ENCODE assay signal across 1 cellular context in genomic region chr11:16924826-16925494, GRCh38.
TF ChIP-seq lines count a peak whose summit lies in the region.

No MANE protein-coding gene starts in this region.

TF ChIP-seq in HepG2, 621 proteins besides CTCF, POLR2A, EP300 and RAD21 (continued from another document and continues in another):
- no peak for TF ChIP-seq TERF1 (CRISPR knock-in tag; IDR thresholded peaks at IDR 0.05)
- TF ChIP-seq ARNT (IDR thresholded peaks at IDR 0.05) = no peak
- no peak for TF ChIP-seq LCORL (IDR thresholded peaks at IDR 0.05)
- TF ChIP-seq LCORL (CRISPR knock-in tag; IDR thresholded peaks at IDR 0.05) = peak; percentile 41; the same call in 1 of the 2 replicates
- no peak; the same call in 2 of the 3 replicates for TF ChIP-seq MXI1 (IDR thresholded peaks at IDR 0.05; ENCODE audit: borderline replicate concordance, low read depth, low read length)
- no peak for TF ChIP-seq DNMT3B (CRISPR knock-in tag; conservative IDR thresholded peaks at IDR 0.05)
- no peak for TF ChIP-seq ZFY (CRISPR knock-in tag; IDR thresholded peaks at IDR 0.05)
- no peak for TF ChIP-seq ZNF556 (CRISPR knock-in tag; IDR thresholded peaks at IDR 0.05; ENCODE audit: borderline replicate concordance)
- TF ChIP-seq ZNF883 (CRISPR knock-in tag; IDR thresholded peaks at IDR 0.05; ENCODE audit: not compliant biosample characterization) = no peak
- no peak for TF ChIP-seq ELF1 (CRISPR knock-in tag; IDR thresholded peaks at IDR 0.05)
- TF ChIP-seq ZNF678 (CRISPR knock-in tag; IDR thresholded peaks at IDR 0.05) = no peak
- no peak for TF ChIP-seq ZNF615 (CRISPR knock-in tag; IDR thresholded peaks at IDR 0.05; ENCODE audit: borderline replicate concordance)
- no peak for TF ChIP-seq FIP1L1 (IDR thresholded peaks at IDR 0.05; ENCODE audit: borderline replicate concordance, insufficient read depth, low read depth, low read length)
- TF ChIP-seq IKZF5 (CRISPR knock-in tag; IDR thresholded peaks at IDR 0.05) = no peak
- TF ChIP-seq, protein P1, sequence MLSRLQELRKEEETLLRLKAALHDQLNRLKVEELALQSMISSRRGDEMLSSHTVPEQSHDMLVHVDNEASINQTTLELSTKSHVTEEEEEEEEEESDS (CRISPR knock-in tag; IDR thresholded peaks at IDR 0.05; ENCODE audit: borderline replicate concordance) = no peak
- TF ChIP-seq ZNF558 (CRISPR knock-in tag; IDR thresholded peaks at IDR 0.05; ENCODE audit: borderline replicate concordance) = no peak
- TF ChIP-seq NONO (IDR thresholded peaks at IDR 0.05) = no peak
- TF ChIP-seq NONO (CRISPR knock-in tag; conservative IDR thresholded peaks at IDR 0.05) = no peak
- TF ChIP-seq FOSL2 (CRISPR knock-in tag; IDR thresholded peaks at IDR 0.05) = peak; percentile 38; the same call in 1 of the 2 replicates
- no peak; the same call in 1 of the 2 replicates for TF ChIP-seq GZF1 (CRISPR knock-in tag; IDR thresholded peaks at IDR 0.05)
- TF ChIP-seq ZFP1 (CRISPR knock-in tag; IDR thresholded peaks at IDR 0.05) = no peak
- no peak for TF ChIP-seq ZFAT (CRISPR knock-in tag; conservative IDR thresholded peaks at IDR 0.05)
- TF ChIP-seq CHD2 (IDR thresholded peaks at IDR 0.05; ENCODE audit: low read depth, low read length) = no peak
- TF ChIP-seq MZF1 (CRISPR knock-in tag; IDR thresholded peaks at IDR 0.05; ENCODE audit: borderline replicate concordance) = no peak
- no peak for TF ChIP-seq TIGD3 (CRISPR knock-in tag; IDR thresholded peaks at IDR 0.05; ENCODE audit: borderline replicate concordance)
- TF ChIP-seq GATAD2A (CRISPR knock-in tag; IDR thresholded peaks at IDR 0.05) = peak; percentile 20; the same call in 1 of the 2 replicates
- TF ChIP-seq THAP11 (CRISPR knock-in tag; IDR thresholded peaks at IDR 0.05) = 0 out of 2 replicates have a peak, but pooled peaks have one; percentile 17
- TF ChIP-seq, protein P2, sequence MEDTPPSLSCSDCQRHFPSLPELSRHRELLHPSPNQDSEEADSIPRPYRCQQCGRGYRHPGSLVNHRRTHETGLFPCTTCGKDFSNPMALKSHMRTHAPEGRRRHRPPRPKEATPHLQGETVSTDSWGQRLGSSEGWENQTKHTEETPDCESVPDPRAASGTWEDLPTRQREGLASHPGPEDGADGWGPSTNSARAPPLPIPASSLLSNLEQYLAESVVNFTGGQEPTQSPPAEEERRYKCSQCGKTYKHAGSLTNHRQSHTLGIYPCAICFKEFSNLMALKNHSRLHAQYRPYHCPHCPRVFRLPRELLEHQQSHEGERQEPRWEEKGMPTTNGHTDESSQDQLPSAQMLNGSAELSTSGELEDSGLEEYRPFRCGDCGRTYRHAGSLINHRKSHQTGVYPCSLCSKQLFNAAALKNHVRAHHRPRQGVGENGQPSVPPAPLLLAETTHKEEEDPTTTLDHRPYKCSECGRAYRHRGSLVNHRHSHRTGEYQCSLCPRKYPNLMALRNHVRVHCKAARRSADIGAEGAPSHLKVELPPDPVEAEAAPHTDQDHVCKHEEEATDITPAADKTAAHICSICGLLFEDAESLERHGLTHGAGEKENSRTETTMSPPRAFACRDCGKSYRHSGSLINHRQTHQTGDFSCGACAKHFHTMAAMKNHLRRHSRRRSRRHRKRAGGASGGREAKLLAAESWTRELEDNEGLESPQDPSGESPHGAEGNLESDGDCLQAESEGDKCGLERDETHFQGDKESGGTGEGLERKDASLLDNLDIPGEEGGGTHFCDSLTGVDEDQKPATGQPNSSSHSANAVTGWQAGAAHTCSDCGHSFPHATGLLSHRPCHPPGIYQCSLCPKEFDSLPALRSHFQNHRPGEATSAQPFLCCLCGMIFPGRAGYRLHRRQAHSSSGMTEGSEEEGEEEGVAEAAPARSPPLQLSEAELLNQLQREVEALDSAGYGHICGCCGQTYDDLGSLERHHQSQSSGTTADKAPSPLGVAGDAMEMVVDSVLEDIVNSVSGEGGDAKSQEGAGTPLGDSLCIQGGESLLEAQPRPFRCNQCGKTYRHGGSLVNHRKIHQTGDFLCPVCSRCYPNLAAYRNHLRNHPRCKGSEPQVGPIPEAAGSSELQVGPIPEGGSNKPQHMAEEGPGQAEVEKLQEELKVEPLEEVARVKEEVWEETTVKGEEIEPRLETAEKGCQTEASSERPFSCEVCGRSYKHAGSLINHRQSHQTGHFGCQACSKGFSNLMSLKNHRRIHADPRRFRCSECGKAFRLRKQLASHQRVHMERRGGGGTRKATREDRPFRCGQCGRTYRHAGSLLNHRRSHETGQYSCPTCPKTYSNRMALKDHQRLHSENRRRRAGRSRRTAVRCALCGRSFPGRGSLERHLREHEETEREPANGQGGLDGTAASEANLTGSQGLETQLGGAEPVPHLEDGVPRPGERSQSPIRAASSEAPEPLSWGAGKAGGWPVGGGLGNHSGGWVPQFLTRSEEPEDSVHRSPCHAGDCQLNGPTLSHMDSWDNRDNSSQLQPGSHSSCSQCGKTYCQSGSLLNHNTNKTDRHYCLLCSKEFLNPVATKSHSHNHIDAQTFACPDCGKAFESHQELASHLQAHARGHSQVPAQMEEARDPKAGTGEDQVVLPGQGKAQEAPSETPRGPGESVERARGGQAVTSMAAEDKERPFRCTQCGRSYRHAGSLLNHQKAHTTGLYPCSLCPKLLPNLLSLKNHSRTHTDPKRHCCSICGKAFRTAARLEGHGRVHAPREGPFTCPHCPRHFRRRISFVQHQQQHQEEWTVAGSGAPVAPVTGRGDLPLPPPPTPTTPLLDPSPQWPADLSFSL (CRISPR knock-in tag; IDR thresholded peaks at IDR 0.05) = no peak
- TF ChIP-seq ZBTB20 (CRISPR knock-in tag; IDR thresholded peaks at IDR 0.05; ENCODE audit: borderline replicate concordance, low read depth) = no peak
- TF ChIP-seq GLI4 (CRISPR knock-in tag; IDR thresholded peaks at IDR 0.05; ENCODE audit: borderline replicate concordance) = no peak
- TF ChIP-seq, protein P3, sequence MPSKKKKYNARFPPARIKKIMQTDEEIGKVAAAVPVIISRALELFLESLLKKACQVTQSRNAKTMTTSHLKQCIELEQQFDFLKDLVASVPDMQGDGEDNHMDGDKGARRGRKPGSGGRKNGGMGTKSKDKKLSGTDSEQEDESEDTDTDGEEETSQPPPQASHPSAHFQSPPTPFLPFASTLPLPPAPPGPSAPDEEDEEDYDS (CRISPR knock-in tag; IDR thresholded peaks at IDR 0.05) = peak; percentile 40; the same call in 1 of the 2 replicates
- TF ChIP-seq SOX5 (CRISPR knock-in tag; IDR thresholded peaks at IDR 0.05; ENCODE audit: borderline replicate concordance) = 0 out of 2 replicates have a peak, but pooled peaks have one; percentile 9
- TF ChIP-seq EED (CRISPR knock-in tag; IDR thresholded peaks at IDR 0.05) = 0 out of 2 replicates have a peak, but pooled peaks have one; percentile 15
- no peak for TF ChIP-seq ZNF30 (CRISPR knock-in tag; IDR thresholded peaks at IDR 0.05)
- TF ChIP-seq ZNF576 (CRISPR knock-in tag; IDR thresholded peaks at IDR 0.05) = no peak
- no peak for TF ChIP-seq NPAS2 (CRISPR knock-in tag; IDR thresholded peaks at IDR 0.05; ENCODE audit: borderline replicate concordance)
- no peak for TF ChIP-seq ZSCAN5A (CRISPR knock-in tag; IDR thresholded peaks at IDR 0.05; ENCODE audit: borderline replicate concordance)
- TF ChIP-seq, protein P4, sequence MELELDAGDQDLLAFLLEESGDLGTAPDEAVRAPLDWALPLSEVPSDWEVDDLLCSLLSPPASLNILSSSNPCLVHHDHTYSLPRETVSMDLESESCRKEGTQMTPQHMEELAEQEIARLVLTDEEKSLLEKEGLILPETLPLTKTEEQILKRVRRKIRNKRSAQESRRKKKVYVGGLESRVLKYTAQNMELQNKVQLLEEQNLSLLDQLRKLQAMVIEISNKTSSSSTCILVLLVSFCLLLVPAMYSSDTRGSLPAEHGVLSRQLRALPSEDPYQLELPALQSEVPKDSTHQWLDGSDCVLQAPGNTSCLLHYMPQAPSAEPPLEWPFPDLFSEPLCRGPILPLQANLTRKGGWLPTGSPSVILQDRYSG (CRISPR knock-in tag; IDR thresholded peaks at IDR 0.05) = no peak
- TF ChIP-seq, protein P5, sequence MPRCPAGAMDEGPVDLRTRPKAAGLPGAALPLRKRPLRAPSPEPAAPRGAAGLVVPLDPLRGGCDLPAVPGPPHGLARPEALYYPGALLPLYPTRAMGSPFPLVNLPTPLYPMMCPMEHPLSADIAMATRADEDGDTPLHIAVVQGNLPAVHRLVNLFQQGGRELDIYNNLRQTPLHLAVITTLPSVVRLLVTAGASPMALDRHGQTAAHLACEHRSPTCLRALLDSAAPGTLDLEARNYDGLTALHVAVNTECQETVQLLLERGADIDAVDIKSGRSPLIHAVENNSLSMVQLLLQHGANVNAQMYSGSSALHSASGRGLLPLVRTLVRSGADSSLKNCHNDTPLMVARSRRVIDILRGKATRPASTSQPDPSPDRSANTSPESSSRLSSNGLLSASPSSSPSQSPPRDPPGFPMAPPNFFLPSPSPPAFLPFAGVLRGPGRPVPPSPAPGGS (CRISPR knock-in tag; IDR thresholded peaks at IDR 0.05) = no peak
- TF ChIP-seq ZNF530 (CRISPR knock-in tag; IDR thresholded peaks at IDR 0.05; ENCODE audit: low read depth) = no peak
- no peak for TF ChIP-seq ZBTB7A (CRISPR knock-in tag; IDR thresholded peaks at IDR 0.05)
- 0 out of 2 replicates have a peak, but pooled peaks have one; percentile 24 for TF ChIP-seq ZNF580 (CRISPR knock-in tag; IDR thresholded peaks at IDR 0.05; ENCODE audit: borderline replicate concordance, low read depth)
- no peak for TF ChIP-seq TOE1 (CRISPR knock-in tag; IDR thresholded peaks at IDR 0.05)
